ENCODE assay signal across 2 cellular contexts in genomic region chr19:3955688-3956087, GRCh38.
TF ChIP-seq lines count a peak whose summit lies in the region.

No MANE protein-coding gene starts in this region.

TF ChIP-seq in HEK293, 187 proteins besides CTCF, POLR2A, EP300 and RAD21:
- TF ChIP-seq ZBTB11 (tag by site-specific recombination; conservative IDR thresholded peaks at IDR 0.05; ENCODE audit: low read depth): no peak
- TF ChIP-seq RBAK (tag by site-specific recombination; IDR thresholded peaks at IDR 0.05): no peak
- no peak for TF ChIP-seq ZNF548 (tag by site-specific recombination; IDR thresholded peaks at IDR 0.05)
- TF ChIP-seq ELK4 (IDR thresholded peaks at IDR 0.05; ENCODE audit: borderline replicate concordance, low read depth, low read length): no peak
- no peak for TF ChIP-seq PRDM4 (tag by site-specific recombination; IDR thresholded peaks at IDR 0.05)
- no peak for TF ChIP-seq SP2 (tag by site-specific recombination; IDR thresholded peaks at IDR 0.05)
- TF ChIP-seq GLIS2 (tag by site-specific recombination; IDR thresholded peaks at IDR 0.05): peak; percentile 43; the same call in 1 of the 2 replicates
- TF ChIP-seq ZNF626 (tag by site-specific recombination; IDR thresholded peaks at IDR 0.05): no peak
- TF ChIP-seq IKZF3 (tag by site-specific recombination; IDR thresholded peaks at IDR 0.05): no peak
- no peak for TF ChIP-seq WT1 (tag by site-specific recombination; IDR thresholded peaks at IDR 0.05)
- TF ChIP-seq ZNF19 (tag by site-specific recombination; IDR thresholded peaks at IDR 0.05; ENCODE audit: low read depth): no peak
- TF ChIP-seq, protein P1, sequence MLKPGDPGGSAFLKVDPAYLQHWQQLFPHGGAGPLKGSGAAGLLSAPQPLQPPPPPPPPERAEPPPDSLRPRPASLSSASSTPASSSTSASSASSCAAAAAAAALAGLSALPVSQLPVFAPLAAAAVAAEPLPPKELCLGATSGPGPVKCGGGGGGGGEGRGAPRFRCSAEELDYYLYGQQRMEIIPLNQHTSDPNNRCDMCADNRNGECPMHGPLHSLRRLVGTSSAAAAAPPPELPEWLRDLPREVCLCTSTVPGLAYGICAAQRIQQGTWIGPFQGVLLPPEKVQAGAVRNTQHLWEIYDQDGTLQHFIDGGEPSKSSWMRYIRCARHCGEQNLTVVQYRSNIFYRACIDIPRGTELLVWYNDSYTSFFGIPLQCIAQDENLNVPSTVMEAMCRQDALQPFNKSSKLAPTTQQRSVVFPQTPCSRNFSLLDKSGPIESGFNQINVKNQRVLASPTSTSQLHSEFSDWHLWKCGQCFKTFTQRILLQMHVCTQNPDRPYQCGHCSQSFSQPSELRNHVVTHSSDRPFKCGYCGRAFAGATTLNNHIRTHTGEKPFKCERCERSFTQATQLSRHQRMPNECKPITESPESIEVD (tag by site-specific recombination; IDR thresholded peaks at IDR 0.05): no peak
- TF ChIP-seq ZSCAN30 (tag by site-specific recombination; IDR thresholded peaks at IDR 0.05): no peak
- 0 out of 2 replicates have a peak, but pooled peaks have one; percentile 3 for TF ChIP-seq ZNF629 (tag by site-specific recombination; IDR thresholded peaks at IDR 0.05)

TF ChIP-seq in GM12878, 131 proteins besides CTCF, POLR2A, EP300 and RAD21:
- TF ChIP-seq MXI1 (IDR thresholded peaks at IDR 0.05; ENCODE audit: low read depth, low read length) (no peak), GABPA (IDR thresholded peaks at IDR 0.05; ENCODE audit: low read depth) (no peak)
- TF ChIP-seq, protein P2, sequence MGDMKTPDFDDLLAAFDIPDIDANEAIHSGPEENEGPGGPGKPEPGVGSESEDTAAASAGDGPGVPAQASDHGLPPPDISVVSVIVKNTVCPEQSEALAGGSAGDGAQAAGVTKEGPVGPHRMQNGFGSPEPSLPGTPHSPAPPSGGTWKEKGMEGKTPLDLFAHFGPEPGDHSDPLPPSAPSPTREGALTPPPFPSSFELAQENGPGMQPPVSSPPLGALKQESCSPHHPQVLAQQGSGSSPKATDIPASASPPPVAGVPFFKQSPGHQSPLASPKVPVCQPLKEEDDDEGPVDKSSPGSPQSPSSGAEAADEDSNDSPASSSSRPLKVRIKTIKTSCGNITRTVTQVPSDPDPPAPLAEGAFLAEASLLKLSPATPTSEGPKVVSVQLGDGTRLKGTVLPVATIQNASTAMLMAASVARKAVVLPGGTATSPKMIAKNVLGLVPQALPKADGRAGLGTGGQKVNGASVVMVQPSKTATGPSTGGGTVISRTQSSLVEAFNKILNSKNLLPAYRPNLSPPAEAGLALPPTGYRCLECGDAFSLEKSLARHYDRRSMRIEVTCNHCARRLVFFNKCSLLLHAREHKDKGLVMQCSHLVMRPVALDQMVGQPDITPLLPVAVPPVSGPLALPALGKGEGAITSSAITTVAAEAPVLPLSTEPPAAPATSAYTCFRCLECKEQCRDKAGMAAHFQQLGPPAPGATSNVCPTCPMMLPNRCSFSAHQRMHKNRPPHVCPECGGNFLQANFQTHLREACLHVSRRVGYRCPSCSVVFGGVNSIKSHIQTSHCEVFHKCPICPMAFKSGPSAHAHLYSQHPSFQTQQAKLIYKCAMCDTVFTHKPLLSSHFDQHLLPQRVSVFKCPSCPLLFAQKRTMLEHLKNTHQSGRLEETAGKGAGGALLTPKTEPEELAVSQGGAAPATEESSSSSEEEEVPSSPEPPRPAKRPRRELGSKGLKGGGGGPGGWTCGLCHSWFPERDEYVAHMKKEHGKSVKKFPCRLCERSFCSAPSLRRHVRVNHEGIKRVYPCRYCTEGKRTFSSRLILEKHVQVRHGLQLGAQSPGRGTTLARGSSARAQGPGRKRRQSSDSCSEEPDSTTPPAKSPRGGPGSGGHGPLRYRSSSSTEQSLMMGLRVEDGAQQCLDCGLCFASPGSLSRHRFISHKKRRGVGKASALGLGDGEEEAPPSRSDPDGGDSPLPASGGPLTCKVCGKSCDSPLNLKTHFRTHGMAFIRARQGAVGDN (IDR thresholded peaks at IDR 0.05): no peak
